8 cellular contexts compared by ENCODE assay signal in the genomic region with DNA sequence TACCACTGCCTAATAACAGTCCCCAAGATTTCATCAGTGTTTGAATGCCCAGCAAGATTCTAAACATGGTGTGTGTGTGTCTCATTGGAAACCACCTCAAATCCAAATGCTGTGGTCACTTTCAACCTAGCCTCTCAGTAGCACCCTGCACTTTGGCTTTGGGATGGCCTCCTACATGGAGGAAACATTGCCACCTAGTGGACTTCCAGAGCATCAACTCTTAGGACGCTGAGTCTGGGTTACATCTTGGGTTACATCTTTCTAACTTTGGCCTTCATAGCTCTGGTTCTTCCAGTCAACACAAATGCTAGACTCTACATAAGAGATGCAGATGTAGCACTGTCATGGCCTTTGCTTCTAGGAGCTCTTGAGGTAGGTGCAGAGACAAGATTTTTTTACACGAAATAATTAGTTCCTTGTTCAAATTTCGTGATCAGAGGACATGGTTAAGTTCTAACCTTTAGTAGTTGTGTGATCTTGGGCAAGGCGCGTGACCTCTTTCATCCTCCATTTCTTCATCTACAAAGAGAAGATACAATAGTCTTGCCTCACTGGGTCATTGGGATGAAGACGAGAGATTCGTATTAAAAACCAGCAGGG.
DNase-seq lines count a peak whose midpoint lies in the region; ATAC-seq and TF ChIP-seq lines count a peak whose summit lies in the region.

No MANE protein-coding gene starts in this region.

- intact Hi-C loops in PC-3 (cut with micrococcal nuclease) (loop anchor here (10.0 kb wide), 1 partner anchor 133 kb away; no protein-coding TSS in a partner anchor), colonic mucosa (cut with DNase I) (loop anchor here (5.0 kb wide), 2 partner anchors 190 to 595 kb away; no protein-coding TSS in a partner anchor), vagina (cut with DNase I) (loop anchor here (10.0 kb wide), 1 partner anchor 603 kb away; no protein-coding TSS in a partner anchor)

- H3F3A ChIP-seq in PC-3 (ENCODE audit: low read length, unreplicated experiment): no peaks in the 10 kb centered on the region

- H3K79me2 ChIP-seq in KMS-11 (ENCODE audit: insufficient read depth, low read depth) (no peaks in the 10 kb centered on the region), PC-3 (ENCODE audit: low read length) (no peaks in the 10 kb centered on the region)

- peak; percentile 79 for TF ChIP-seq CTCF in KMS-11 (conservative IDR thresholded peaks at IDR 0.05; ENCODE audit: low read depth, low read length)
- peak; percentile 89 for TF ChIP-seq CTCF in PC-3 (conservative IDR thresholded peaks at IDR 0.05; ENCODE audit: low read depth, low read length)
- TF ChIP-seq CTCF in colonic mucosa (IDR thresholded peaks at IDR 0.05): peak; percentile 69
- TF ChIP-seq CTCF in liver (IDR thresholded peaks at IDR 0.05; ENCODE audit: low read depth, low read length, missing input control): peak; percentile 72
- peak; percentile 43 to 50 (median 45) for TF ChIP-seq CTCF in vagina (IDR thresholded peaks at IDR 0.05)

- H3K27me3 ChIP-seq in KMS-11 (ENCODE audit: insufficient read depth, low read depth) (no peaks in the 10 kb centered on the region), PC-3 (ENCODE audit: low read length) (peaks cover 53% of the 10 kb centered on the region; the same call in 1 of the 2 replicates), colonic mucosa (no peaks in the 10 kb centered on the region), liver (ENCODE audit: control insufficient read depth in 4 of 4, insufficient read depth in 4 of 4, low read length in 3 of 4) (no peaks in the 10 kb centered on the region), vagina (no peaks in the 10 kb centered on the region)

- H3K4me3 ChIP-seq in KMS-11 (IDR thresholded peaks at IDR 0.05; ENCODE audit: insufficient read depth, low read depth, low read length): no peak overlapping the region
- H3K4me3 ChIP-seq in PC-3 (ENCODE audit: low read length): no peak overlapping the region
- H3K4me3 ChIP-seq in colonic mucosa: no peak overlapping the region
- H3K4me3 ChIP-seq in liver (ENCODE audit: low read depth in 1 of 3, low read length in 3 of 3): no peak overlapping the region
- H3K4me3 ChIP-seq in vagina: no peak overlapping the region

- no peak for TF ChIP-seq POLR2A in vagina (IDR thresholded peaks at IDR 0.05)

- WGBS in liver: 78% methylated on average over 7 of the region's 7 CpGs

- BruUV-seq in PC-3 (replicated peaks; lab: Mats Ljungman, UMichigan): no TSS peak

- no peaks in the 10 kb centered on the region for H3K4me1 ChIP-seq in KMS-11 (ENCODE audit: low read depth, poor library complexity, severe bottlenecking)
- no peaks in the 10 kb centered on the region for H3K4me1 ChIP-seq in PC-3 (ENCODE audit: insufficient read depth, low read length)
- H3K4me1 ChIP-seq in colonic mucosa: no peaks in the 10 kb centered on the region
- H3K4me1 ChIP-seq in liver (ENCODE audit: control insufficient read depth in 4 of 4, insufficient read depth in 4 of 4, low read length in 3 of 4): no peaks in the 10 kb centered on the region
- H3K4me1 ChIP-seq in vagina: no peaks in the 10 kb centered on the region

- H3K9me3 ChIP-seq in PC-3 (ENCODE audit: low read length): no peaks in the 10 kb centered on the region
- no peaks in the 10 kb centered on the region for H3K9me3 ChIP-seq in colonic mucosa
- no peaks in the 10 kb centered on the region for H3K9me3 ChIP-seq in liver (ENCODE audit: control insufficient read depth in 4 of 4, low read length in 3 of 4)
- no peaks in the 10 kb centered on the region for H3K9me3 ChIP-seq in vagina

- peak; percentile 83 to 89 for TF ChIP-seq RAD21 in liver (IDR thresholded peaks at IDR 0.05)

- DNase-seq in 8988T: peak; percentile 51
- peak; percentile 71 for DNase-seq in ELR (ENCODE audit: low read depth)
- peak; percentile 71 for DNase-seq in PC-3
- DNase-seq in colonic mucosa: no peak
- no peak for DNase-seq in vagina (ENCODE audit: extremely low spot score in 2 of 2)

- POLR2A ChIA-PET in PC-3 (lab: Charles Lee; ENCODE audit: unreplicated experiment): no interaction called here

- peak; percentile 83 for ATAC-seq in PC-3
- ATAC-seq in HG03520 (IDR thresholded peaks at IDR 0.05; ENCODE audit: unreplicated experiment): no peak

- H3K4me2 ChIP-seq in KMS-11: no peak overlapping the region
- no peak overlapping the region for H3K4me2 ChIP-seq in PC-3 (ENCODE audit: low read length)

- no peak overlapping the region for H2AFZ ChIP-seq in KMS-11 (ENCODE audit: low read depth)
- no peak overlapping the region for H2AFZ ChIP-seq in PC-3 (ENCODE audit: low read length)

- CTCF ChIA-PET in PC-3 (lab: Charles Lee): interaction anchor here (0.6 kb wide), 1 partner anchor 597 kb away, joined by 3 read pairs; no protein-coding TSS in a partner anchor

- H3K9me2 ChIP-seq in PC-3 (replicated peaks; ENCODE audit: low read length): no peaks in the 10 kb centered on the region

- no peak overlapping the region for H3K9ac ChIP-seq in KMS-11
- H3K9ac ChIP-seq in PC-3 (ENCODE audit: low read length): no peak overlapping the region
- H3K9ac ChIP-seq in colonic mucosa (ENCODE audit: low read depth in 2 of 2, low read length in 2 of 2): no peak overlapping the region
- no peak overlapping the region for H3K9ac ChIP-seq in liver (ENCODE audit: low read depth in 1 of 2, low read length in 2 of 2)

- no peaks in the 10 kb centered on the region for H3K36me3 ChIP-seq in KMS-11 (ENCODE audit: insufficient read depth)
- no peaks in the 10 kb centered on the region for H3K36me3 ChIP-seq in PC-3 (ENCODE audit: low read depth, low read length)
- no peaks in the 10 kb centered on the region for H3K36me3 ChIP-seq in colonic mucosa
- no peaks in the 10 kb centered on the region for H3K36me3 ChIP-seq in liver (ENCODE audit: control insufficient read depth in 4 of 4, insufficient read depth in 3 of 4, low read depth in 1 of 4, low read length in 3 of 4)
- no peaks in the 10 kb centered on the region for H3K36me3 ChIP-seq in vagina

- no peaks in the 10 kb centered on the region for H4K20me1 ChIP-seq in KMS-11 (ENCODE audit: insufficient read depth)
- no peaks in the 10 kb centered on the region for H4K20me1 ChIP-seq in PC-3 (ENCODE audit: low read length)

- H3K27ac ChIP-seq in KMS-11 (no peak overlapping the region), PC-3 (ENCODE audit: low read length) (no peak overlapping the region), colonic mucosa (no peak overlapping the region), liver (ENCODE audit: low read depth in 1 of 2, low read length in 2 of 2) (no peak overlapping the region), vagina (no peak overlapping the region)

TF ChIP-seq in liver, 16 proteins besides CTCF, POLR2A, EP300 and RAD21:
- TF ChIP-seq EGR1 (IDR thresholded peaks at IDR 0.05; ENCODE audit: low read depth in 2 of 2) (no peak), HNF4G (IDR thresholded peaks at IDR 0.05) (no peak), HNF4A (conservative IDR thresholded peaks at IDR 0.05) (no peak), RXRA (IDR thresholded peaks at IDR 0.05) (no peak), NR2F2 (IDR thresholded peaks at IDR 0.05) (no peak), JUND (IDR thresholded peaks at IDR 0.05) (no peak), FOXA2 (IDR thresholded peaks at IDR 0.05) (no peak), SP1 (IDR thresholded peaks at IDR 0.05) (no peak), FOXA1 (IDR thresholded peaks at IDR 0.05) (no peak), YY1 (IDR thresholded peaks at IDR 0.05) (no peak)
- TF ChIP-seq, protein P1, sequence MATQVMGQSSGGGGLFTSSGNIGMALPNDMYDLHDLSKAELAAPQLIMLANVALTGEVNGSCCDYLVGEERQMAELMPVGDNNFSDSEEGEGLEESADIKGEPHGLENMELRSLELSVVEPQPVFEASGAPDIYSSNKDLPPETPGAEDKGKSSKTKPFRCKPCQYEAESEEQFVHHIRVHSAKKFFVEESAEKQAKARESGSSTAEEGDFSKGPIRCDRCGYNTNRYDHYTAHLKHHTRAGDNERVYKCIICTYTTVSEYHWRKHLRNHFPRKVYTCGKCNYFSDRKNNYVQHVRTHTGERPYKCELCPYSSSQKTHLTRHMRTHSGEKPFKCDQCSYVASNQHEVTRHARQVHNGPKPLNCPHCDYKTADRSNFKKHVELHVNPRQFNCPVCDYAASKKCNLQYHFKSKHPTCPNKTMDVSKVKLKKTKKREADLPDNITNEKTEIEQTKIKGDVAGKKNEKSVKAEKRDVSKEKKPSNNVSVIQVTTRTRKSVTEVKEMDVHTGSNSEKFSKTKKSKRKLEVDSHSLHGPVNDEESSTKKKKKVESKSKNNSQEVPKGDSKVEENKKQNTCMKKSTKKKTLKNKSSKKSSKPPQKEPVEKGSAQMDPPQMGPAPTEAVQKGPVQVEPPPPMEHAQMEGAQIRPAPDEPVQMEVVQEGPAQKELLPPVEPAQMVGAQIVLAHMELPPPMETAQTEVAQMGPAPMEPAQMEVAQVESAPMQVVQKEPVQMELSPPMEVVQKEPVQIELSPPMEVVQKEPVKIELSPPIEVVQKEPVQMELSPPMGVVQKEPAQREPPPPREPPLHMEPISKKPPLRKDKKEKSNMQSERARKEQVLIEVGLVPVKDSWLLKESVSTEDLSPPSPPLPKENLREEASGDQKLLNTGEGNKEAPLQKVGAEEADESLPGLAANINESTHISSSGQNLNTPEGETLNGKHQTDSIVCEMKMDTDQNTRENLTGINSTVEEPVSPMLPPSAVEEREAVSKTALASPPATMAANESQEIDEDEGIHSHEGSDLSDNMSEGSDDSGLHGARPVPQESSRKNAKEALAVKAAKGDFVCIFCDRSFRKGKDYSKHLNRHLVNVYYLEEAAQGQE (IDR thresholded peaks at IDR 0.05): no peak
- TF ChIP-seq, protein P2, sequence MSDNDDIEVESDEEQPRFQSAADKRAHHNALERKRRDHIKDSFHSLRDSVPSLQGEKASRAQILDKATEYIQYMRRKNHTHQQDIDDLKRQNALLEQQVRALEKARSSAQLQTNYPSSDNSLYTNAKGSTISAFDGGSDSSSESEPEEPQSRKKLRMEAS (IDR thresholded peaks at IDR 0.05): no peak
- TF ChIP-seq, protein P3, sequence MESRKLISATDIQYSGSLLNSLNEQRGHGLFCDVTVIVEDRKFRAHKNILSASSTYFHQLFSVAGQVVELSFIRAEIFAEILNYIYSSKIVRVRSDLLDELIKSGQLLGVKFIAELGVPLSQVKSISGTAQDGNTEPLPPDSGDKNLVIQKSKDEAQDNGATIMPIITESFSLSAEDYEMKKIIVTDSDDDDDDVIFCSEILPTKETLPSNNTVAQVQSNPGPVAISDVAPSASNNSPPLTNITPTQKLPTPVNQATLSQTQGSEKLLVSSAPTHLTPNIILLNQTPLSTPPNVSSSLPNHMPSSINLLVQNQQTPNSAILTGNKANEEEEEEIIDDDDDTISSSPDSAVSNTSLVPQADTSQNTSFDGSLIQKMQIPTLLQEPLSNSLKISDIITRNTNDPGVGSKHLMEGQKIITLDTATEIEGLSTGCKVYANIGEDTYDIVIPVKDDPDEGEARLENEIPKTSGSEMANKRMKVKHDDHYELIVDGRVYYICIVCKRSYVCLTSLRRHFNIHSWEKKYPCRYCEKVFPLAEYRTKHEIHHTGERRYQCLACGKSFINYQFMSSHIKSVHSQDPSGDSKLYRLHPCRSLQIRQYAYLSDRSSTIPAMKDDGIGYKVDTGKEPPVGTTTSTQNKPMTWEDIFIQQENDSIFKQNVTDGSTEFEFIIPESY (IDR thresholded peaks at IDR 0.05): no peak

Comparison
In these comparisons a context has a peak if more than half of its experiments do, and no peak if none do; other contexts are left out.
1. DNase-seq: peak in 8988T (single experiment), ELR (single experiment) and PC-3 (single experiment); none in colonic mucosa (single experiment) and vagina (0 of 2).
2. Peak in every context shown above with its lines, with median percentiles within 50 percentile points of each other: CTCF ChIP-seq.